ENCODE assay signal across 20 cellular contexts in genomic region chr10:77229704-77230103, GRCh38.
"Had no signal": no experiment of that assay in that cellular context is flagged by ENCODE, and none has a peak within 500 bp of the region (broad histone marks: within the 10 kb centered on the region; RNA-seq: fewer than 3 reads in every experiment).

No MANE protein-coding gene starts in this region.

- H3K9me3 ChIP-seq: breast epithelium, gastrocnemius medialis, mucosa of descending colon, pancreas, right lobe of liver had no signal

- DNase-seq: activated CD4-positive, alpha-beta T cell treated with anti-CD3 and anti-CD28 coated beads for 48 hours; activated CD4-positive, CD25-positive, alpha-beta regulatory T cell; activated CD8-positive, alpha-beta T cell treated with anti-CD3 and anti-CD28 coated beads for 36 hours; activated effector memory CD4-positive, alpha-beta T cell treated with Interleukin-2 at 50 U/mL for 16 hours; activated naive CD4-positive, alpha-beta T cell treated with anti-CD3 and anti-CD28 coated beads, Interleukin-2, amount 50 U/mL, for 16 hours; activated T-cell treated with anti-CD3 and anti-CD28 coated beads, Interleukin-2, amount 50 U/mL, for 4 hours; aorta; cortex of kidney; gastrocnemius medialis; head of caudate nucleus; left ventricle myocardium superior; mucosa of descending colon; naive thymus-derived CD8-positive, alpha-beta T cell; pancreas; right lobe of liver; stimulated activated naive B cell treated with anti-CD40 and anti-IgM and Interleukin-4, amounts not matched to agents 10 μg/mL and 1 μg/mL and 100 μg/mL, for 72 hours; T-helper 1 cell; T-helper 9 cell had no signal

- H3K36me3 ChIP-seq: breast epithelium, gastrocnemius medialis, pancreas, right lobe of liver had no signal

- H3K4me3 ChIP-seq: breast epithelium, gastrocnemius medialis, mucosa of descending colon, pancreas, right lobe of liver had no signal

- H3K27me3 Mint-ChIP-seq: memory B cell; naive thymus-derived CD8-positive, alpha-beta T cell had no signal

- H3K4me3 Mint-ChIP-seq: activated CD8-positive, alpha-beta T cell treated with anti-CD3 and anti-CD28 coated beads for 36 hours; activated T-cell treated with anti-CD3 and anti-CD28 coated beads, Interleukin-2, amount 50 U/mL, for 4 hours; memory B cell; naive thymus-derived CD8-positive, alpha-beta T cell; stimulated activated naive B cell treated with anti-CD40 and anti-IgM and Interleukin-4, amounts not matched to agents 10 μg/mL and 1 μg/mL and 100 μg/mL, for 72 hours had no signal

- H3K4me1 Mint-ChIP-seq: memory B cell had no signal

- H3K36me3 Mint-ChIP-seq: memory B cell; naive thymus-derived CD8-positive, alpha-beta T cell; stimulated activated naive B cell treated with anti-CD40 and anti-IgM and Interleukin-4, amounts not matched to agents 10 μg/mL and 1 μg/mL and 100 μg/mL, for 72 hours had no signal

- H3K9me3 Mint-ChIP-seq: activated T-cell treated with anti-CD3 and anti-CD28 coated beads, Interleukin-2, amount 50 U/mL, for 4 hours; naive thymus-derived CD8-positive, alpha-beta T cell; stimulated activated naive B cell treated with anti-CD40 and anti-IgM and Interleukin-4, amounts not matched to agents 10 μg/mL and 1 μg/mL and 100 μg/mL, for 72 hours had no signal

- H3K27me3 ChIP-seq: breast epithelium, gastrocnemius medialis, pancreas, right lobe of liver had no signal

- H3K4me1 ChIP-seq: breast epithelium had no signal

- H3K27ac Mint-ChIP-seq: activated CD8-positive, alpha-beta T cell treated with anti-CD3 and anti-CD28 coated beads for 36 hours; memory B cell; naive thymus-derived CD8-positive, alpha-beta T cell; stimulated activated naive B cell treated with anti-CD40 and anti-IgM and Interleukin-4, amounts not matched to agents 10 μg/mL and 1 μg/mL and 100 μg/mL, for 72 hours had no signal

- ATAC-seq: activated CD8-positive, alpha-beta T cell treated with anti-CD3 and anti-CD28 coated beads for 36 hours; activated T-cell treated with anti-CD3 and anti-CD28 coated beads, Interleukin-2, amount 50 U/mL, for 4 hours; gastrocnemius medialis; left ventricle myocardium superior; mucosa of descending colon; naive thymus-derived CD8-positive, alpha-beta T cell; pancreas; right lobe of liver; stimulated activated naive B cell treated with anti-CD40 and anti-IgM and Interleukin-4, amounts not matched to agents 10 μg/mL and 1 μg/mL and 100 μg/mL, for 72 hours had no signal

- H3K27ac ChIP-seq: breast epithelium, gastrocnemius medialis, pancreas, right lobe of liver had no signal
